In the genomic region with DNA sequence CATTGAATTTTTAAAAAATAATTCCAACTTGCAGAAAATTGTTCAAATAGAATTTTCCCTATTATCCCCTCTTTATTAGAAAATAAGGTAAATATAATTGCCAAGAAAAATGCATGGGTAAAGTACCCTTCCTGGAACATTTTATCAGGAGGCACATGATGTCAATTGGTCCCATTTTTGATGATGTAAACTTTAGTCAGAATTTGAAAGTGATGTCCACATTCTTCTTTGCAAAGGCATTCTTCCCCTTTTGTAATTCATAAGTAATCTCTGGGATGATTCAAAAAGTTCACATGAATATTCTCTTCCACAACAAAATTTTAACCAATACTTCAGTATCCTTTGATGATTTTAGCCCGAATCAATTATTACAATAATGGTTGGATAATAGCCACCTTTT, we compare ENCODE assay signal across 20 cellular contexts.
DNase-seq lines count a peak whose midpoint lies in the region; ATAC-seq, FAIRE-seq and TF ChIP-seq lines count a peak whose summit lies in the region.
"Had no signal": no experiment of that assay in that cellular context is flagged by ENCODE, and none has a peak within 500 bp of the region (broad histone marks: within the 10 kb centered on the region; RNA-seq: fewer than 3 reads in every experiment).

No MANE protein-coding gene starts in this region.

- no peak for ATAC-seq in SK-N-SH treated with all-trans-retinoic acid at 6 μM for 48 hours
- ATAC-seq: GM23338, HCT116, K562 had no signal

- no peaks in the 10 kb centered on the region for H3K27me3 Mint-ChIP-seq in endodermal cell (ENCODE audit: insufficient read depth)
- H3K27me3 Mint-ChIP-seq: CD4-positive, alpha-beta T cell had no signal

- H3K9me3 ChIP-seq in SK-N-SH, result no peaks in the 10 kb centered on the region
- H3K9me3 ChIP-seq in endodermal cell (ENCODE audit: control insufficient read depth, low read length), result no peaks in the 10 kb centered on the region
- no peaks in the 10 kb centered on the region for H3K9me3 ChIP-seq in MG63
- H3K9me3 ChIP-seq: Caco-2 had no signal

- POLR2A ChIA-PET in SK-N-SH (lab: Yijun Ruan, JAX), result no interaction called here

- H3K4me2 ChIP-seq in SK-N-SH, result no peak overlapping the region
- H3K4me2 ChIP-seq: GM23338, PC-9 had no signal

- peaks cover 3% of the 10 kb centered on the region for H3K9me3 Mint-ChIP-seq in endodermal cell
- H3K9me3 Mint-ChIP-seq: CD4-positive, alpha-beta T cell; GM23338 had no signal

- 85% methylated on average over 1 of the region's 1 CpG for WGBS in SK-N-SH (ENCODE audit: low lambda C conversion rate)
- WGBS in endodermal cell (ENCODE audit: insufficient coverage in 1 of 2, insufficient read length in 1 of 2), 2 experiments, result 89% methylated on average over 1 of the region's 1 CpG; no CpG with 5 or more reads in 1 of the 2 experiments

- TF ChIP-seq RAD21 in SK-N-SH (IDR thresholded peaks at IDR 0.05; ENCODE audit: low read length), result no peak

- H3K9me2 ChIP-seq in SK-N-SH, result no peaks in the 10 kb centered on the region

- H3K9ac ChIP-seq in SK-N-SH (no peak overlapping the region), endodermal cell (ENCODE audit: extremely low read depth, low read length, poor library complexity, severe bottlenecking) (no peak overlapping the region)

- H3K27me3 ChIP-seq in SK-N-SH (ENCODE audit: insufficient read depth) (no peaks in the 10 kb centered on the region), bronchial epithelial cell (ENCODE audit: control insufficient read depth, insufficient read depth, low read length) (no peaks in the 10 kb centered on the region), endodermal cell (ENCODE audit: control insufficient read depth, insufficient read depth, low read length, poor library complexity, severe bottlenecking) (no peaks in the 10 kb centered on the region), MG63 (no peaks in the 10 kb centered on the region)

- no peaks in the 10 kb centered on the region for H3K4me1 Mint-ChIP-seq in endodermal cell
- H3K4me1 Mint-ChIP-seq: GM23338 had no signal

- peak overlapping the region in 1 of 2 experiments; percentile 69; a peak in 1 of 4 replicates for H3K27ac ChIP-seq in SK-N-SH (ENCODE audit: low read depth in 2 of 2, low read length in 1 of 2)
- H3K27ac ChIP-seq in endodermal cell (ENCODE audit: low read depth, low read length), result no peak overlapping the region
- H3K27ac ChIP-seq: 22Rv1, PC-9, RWPE1 had no signal

- CTCF ChIA-PET in SK-N-SH (lab: Yijun Ruan, JAX), result no interaction called here

- H3K36me3 Mint-ChIP-seq in endodermal cell (ENCODE audit: low read depth), result no peaks in the 10 kb centered on the region

- TF ChIP-seq CTCF in SK-N-SH (IDR thresholded peaks at IDR 0.05) (no peak), bronchial epithelial cell (IDR thresholded peaks at IDR 0.05; ENCODE audit: insufficient read depth, low read length, severe bottlenecking) (no peak), fibroblast of pulmonary artery (IDR thresholded peaks at IDR 0.05; ENCODE audit: low read length, missing control alignments) (no peak), endodermal cell (conservative IDR thresholded peaks at IDR 0.05) (no peak)

- H4K20me1 ChIP-seq in SK-N-SH (ENCODE audit: insufficient read depth), result no peaks in the 10 kb centered on the region

- FAIRE-seq in bronchial epithelial cell (lab: Jason Lieb, UNC), result no peak
- FAIRE-seq: K562 had no signal

- H3K4me3 Mint-ChIP-seq in endodermal cell, result no peak overlapping the region
- H3K4me3 Mint-ChIP-seq: CD4-positive, alpha-beta T cell; GM23338 had no signal

- no peak overlapping the region for H3K4me3 ChIP-seq in SK-N-SH (ENCODE audit: low read depth in 2 of 2, low read length in 1 of 2)
- no peak overlapping the region for H3K4me3 ChIP-seq in bronchial epithelial cell (ENCODE audit: low read depth, low read length)
- H3K4me3 ChIP-seq in fibroblast of pulmonary artery (replicated peaks; ENCODE audit: low read depth, low read length), result no peak overlapping the region
- H3K4me3 ChIP-seq in endodermal cell (ENCODE audit: low read length), result no peak overlapping the region
- H3K4me3 ChIP-seq in MG63, result no peak overlapping the region
- H3K4me3 ChIP-seq: GM23338, K562, PC-9 had no signal

- no peak overlapping the region for H3K27ac Mint-ChIP-seq in endodermal cell
- H3K27ac Mint-ChIP-seq: CD4-positive, alpha-beta T cell; GM23338 had no signal

- no peak for DNase-seq in SK-N-SH
- peak; percentile 46 for DNase-seq in bronchial epithelial cell (ENCODE audit: low read depth)
- DNase-seq in fibroblast of pulmonary artery (ENCODE audit: low read depth), result peak; percentile 48
- DNase-seq in stromal cell of bone marrow (ENCODE audit: low read depth), result peak; percentile 38
- no peak for DNase-seq in endodermal cell
- no peak for DNase-seq in MG63
- DNase-seq in HuH-7 (ENCODE audit: low spot score), result no peak
- DNase-seq: Caco-2; CD4-positive, alpha-beta T cell; GDM1; NCI-H1105 treated with DMSO at 0.1 percent for 48 hours; NCI-H187; NCI-H526; PC-9 had no signal

- H2AFZ ChIP-seq in SK-N-SH (ENCODE audit: low read depth), result no peak overlapping the region
- H2AFZ ChIP-seq: GM23338, PC-9 had no signal

- peak in 1 of 2 experiments; percentile 37; a peak in 1 of 4 replicates for TF ChIP-seq EP300 in SK-N-SH (IDR thresholded peaks at IDR 0.05; ENCODE audit: borderline replicate concordance in 1 of 2, low read depth in 1 of 2, low read length in 1 of 2)

- H3K4me1 ChIP-seq in SK-N-SH (ENCODE audit: control insufficient read depth in 1 of 2, insufficient read depth in 2 of 2, low read depth in 1 of 2, low read length in 1 of 2) (no peaks in the 10 kb centered on the region; a peak in 1 of 4 replicates), endodermal cell (ENCODE audit: control insufficient read depth, insufficient read depth, low read length) (no peaks in the 10 kb centered on the region)
- H3K4me1 ChIP-seq: Caco-2 had no signal

- no peaks in the 10 kb centered on the region for H3K79me2 ChIP-seq in SK-N-SH (ENCODE audit: insufficient read depth)

- no peaks in the 10 kb centered on the region for H3K36me3 ChIP-seq in SK-N-SH (replicated peaks in 1 of 2; ENCODE audit: control insufficient read depth in 1 of 2, insufficient read depth in 2 of 2, low read length in 1 of 2)
- no peaks in the 10 kb centered on the region for H3K36me3 ChIP-seq in bronchial epithelial cell (ENCODE audit: control insufficient read depth, insufficient read depth, low read length)
- H3K36me3 ChIP-seq in endodermal cell (ENCODE audit: control insufficient read depth, insufficient read depth, low read length), result no peaks in the 10 kb centered on the region
- H3K36me3 ChIP-seq in MG63, result no peaks in the 10 kb centered on the region

- H3F3A ChIP-seq in SK-N-SH (replicated peaks; ENCODE audit: insufficient read depth), result peaks cover 33% of the 10 kb centered on the region

TF ChIP-seq in SK-N-SH, 30 proteins besides CTCF, POLR2A, EP300 and RAD21:
- TF ChIP-seq TCF12 (IDR thresholded peaks at IDR 0.05) (0 out of 2 replicates have a peak, but pooled peaks have one; percentile 21), PBX3 (IDR thresholded peaks at IDR 0.05) (no peak), USF1 (IDR thresholded peaks at IDR 0.05; ENCODE audit: borderline replicate concordance, low read depth) (no peak)
TF ChIP-seq in SK-N-SH: peak in this region for 1.

TF ChIP-seq in SK-N-SH treated with all-trans-retinoic acid at 6 μM for 48 hours, 23 proteins besides CTCF, POLR2A, EP300 and RAD21 (continues in another document):
- TF ChIP-seq TCF4 (CRISPR knock-in tag; IDR thresholded peaks at IDR 0.05; ENCODE audit: borderline replicate concordance) (no peak), ZC3H10 (CRISPR knock-in tag; IDR thresholded peaks at IDR 0.05) (no peak), OSR1 (CRISPR knock-in tag; IDR thresholded peaks at IDR 0.05) (no peak), BACH2 (CRISPR knock-in tag; IDR thresholded peaks at IDR 0.05; ENCODE audit: borderline replicate concordance) (no peak), GLIS3 (CRISPR knock-in tag; IDR thresholded peaks at IDR 0.05) (no peak), PPARA (CRISPR knock-in tag; IDR thresholded peaks at IDR 0.05; ENCODE audit: borderline replicate concordance) (no peak), CREB5 (CRISPR knock-in tag; IDR thresholded peaks at IDR 0.05; ENCODE audit: low read depth) (no peak), ZFP30 (CRISPR knock-in tag; IDR thresholded peaks at IDR 0.05) (no peak), ISL1 (CRISPR knock-in tag; IDR thresholded peaks at IDR 0.05) (no peak)
- TF ChIP-seq, protein P1, sequence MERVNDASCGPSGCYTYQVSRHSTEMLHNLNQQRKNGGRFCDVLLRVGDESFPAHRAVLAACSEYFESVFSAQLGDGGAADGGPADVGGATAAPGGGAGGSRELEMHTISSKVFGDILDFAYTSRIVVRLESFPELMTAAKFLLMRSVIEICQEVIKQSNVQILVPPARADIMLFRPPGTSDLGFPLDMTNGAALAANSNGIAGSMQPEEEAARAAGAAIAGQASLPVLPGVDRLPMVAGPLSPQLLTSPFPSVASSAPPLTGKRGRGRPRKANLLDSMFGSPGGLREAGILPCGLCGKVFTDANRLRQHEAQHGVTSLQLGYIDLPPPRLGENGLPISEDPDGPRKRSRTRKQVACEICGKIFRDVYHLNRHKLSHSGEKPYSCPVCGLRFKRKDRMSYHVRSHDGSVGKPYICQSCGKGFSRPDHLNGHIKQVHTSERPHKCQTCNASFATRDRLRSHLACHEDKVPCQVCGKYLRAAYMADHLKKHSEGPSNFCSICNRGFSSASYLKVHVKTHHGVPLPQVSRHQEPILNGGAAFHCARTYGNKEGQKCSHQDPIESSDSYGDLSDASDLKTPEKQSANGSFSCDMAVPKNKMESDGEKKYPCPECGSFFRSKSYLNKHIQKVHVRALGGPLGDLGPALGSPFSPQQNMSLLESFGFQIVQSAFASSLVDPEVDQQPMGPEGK (CRISPR knock-in tag; IDR thresholded peaks at IDR 0.05; ENCODE audit: borderline replicate concordance), result no peak

Comparison
In these comparisons a context has a peak if more than half of its experiments do, and no peak if none do; other contexts are left out.
1. DNase-seq: peak in bronchial epithelial cell (single experiment), fibroblast of pulmonary artery (single experiment) and stromal cell of bone marrow (single experiment); none in SK-N-SH (single experiment), endodermal cell (single experiment), MG63 (single experiment) and HuH-7 (single experiment).